In genomic region chr17:31490019-31490383, GRCh38 we compare ENCODE assay signal across 11 cellular contexts.
DNase-seq lines count a peak whose midpoint lies in the region; ATAC-seq and TF ChIP-seq lines count a peak whose summit lies in the region.
"Had no signal": no experiment of that assay in that cellular context is flagged by ENCODE, and none has a peak within 500 bp of the region (broad histone marks: within the 10 kb centered on the region; RNA-seq: fewer than 3 reads in every experiment).

No MANE protein-coding gene starts in this region.

- TF ChIP-seq CTCF in 22Rv1 (IDR thresholded peaks at IDR 0.05) (no peak), HCT116 (IDR thresholded peaks at IDR 0.05 in 2 of 3, conservative IDR thresholded peaks at IDR 0.05 in 1 of 3; ENCODE audit: borderline replicate concordance in 1 of 3, insufficient read depth in 1 of 3, low read depth in 2 of 3, low read length in 2 of 3) (no peak)

- no peaks in the 10 kb centered on the region for H3K27me3 Mint-ChIP-seq in activated naive CD8-positive, alpha-beta T cell treated with anti-CD3 and anti-CD28 coated beads, Interleukin-2, amount 50 U/mL, for 24 hours

- no peak overlapping the region for H2AFZ ChIP-seq in HCT116 (ENCODE audit: low read depth, low read length, poor library complexity, severe bottlenecking)

- no peak for TF ChIP-seq POLR2A in HCT116 (IDR thresholded peaks at IDR 0.05; ENCODE audit: borderline replicate concordance, extremely low read depth, insufficient read depth, insufficient read length)

- H3K36me3 ChIP-seq in HCT116 (ENCODE audit: control insufficient read depth in 1 of 2, insufficient read depth in 2 of 2, low read length in 2 of 2), result no peaks in the 10 kb centered on the region
- no peaks in the 10 kb centered on the region for H3K36me3 ChIP-seq in muscle layer of duodenum (ENCODE audit: control insufficient read depth in 1 of 2, insufficient read depth in 2 of 2, low read length in 2 of 2)
- no peaks in the 10 kb centered on the region for H3K36me3 ChIP-seq in HAP-1 (replicated peaks)
- H3K36me3 ChIP-seq: BE2C had no signal

- H3K9me2 ChIP-seq in HCT116 (ENCODE audit: insufficient read depth), result no peaks in the 10 kb centered on the region

- H3K27ac ChIP-seq in 22Rv1, result peak overlapping the region; percentile 79
- no peak overlapping the region for H3K27ac ChIP-seq in HCT116 (ENCODE audit: low read depth, low read length)
- H3K27ac ChIP-seq in muscle layer of duodenum (ENCODE audit: low read length), result peak overlapping the region; percentile 39
- H3K27ac ChIP-seq: epithelial cell of prostate had no signal

- H3K9me3 Mint-ChIP-seq in activated naive CD8-positive, alpha-beta T cell treated with anti-CD3 and anti-CD28 coated beads, Interleukin-2, amount 50 U/mL, for 24 hours, result no peaks in the 10 kb centered on the region

- H3K4me1 ChIP-seq in HCT116 (ENCODE audit: control insufficient read depth in 1 of 2, insufficient read depth in 2 of 2, low read length in 2 of 2) (peaks cover 28 to 52% of the 10 kb centered on the region in 2 experiments), muscle layer of duodenum (ENCODE audit: control insufficient read depth in 1 of 2, insufficient read depth in 2 of 2, low read length in 2 of 2) (peaks cover 11 to 13% of the 10 kb centered on the region in 2 donors), HAP-1 (peaks cover 3% of the 10 kb centered on the region; the same call in 1 of the 2 replicates)
- H3K4me1 ChIP-seq: BE2C had no signal

- no TSS peak for BruUV-seq in HCT116 (replicated peaks; lab: Mats Ljungman, UMichigan)

- no peak for TF ChIP-seq RAD21 in HCT116 (IDR thresholded peaks at IDR 0.05; ENCODE audit: low read depth)

- H3K36me3 Mint-ChIP-seq in activated naive CD8-positive, alpha-beta T cell treated with anti-CD3 and anti-CD28 coated beads, Interleukin-2, amount 50 U/mL, for 24 hours (ENCODE audit: low read depth), result no peaks in the 10 kb centered on the region

- RAD21 ChIA-PET in HCT116 (lab: Charles Lee; ENCODE audit: low non-redundant PET in 1 of 2, low total read pairs in 2 of 2, uncharacterized antibody in 2 of 2, unreplicated experiment in 2 of 2), result interaction anchor here (1.2 kb wide), 2 partner anchors 27 to 33 kb away, joined by 3 to 4 read pairs; no protein-coding TSS in a partner anchor

- intact Hi-C loops in HCT116 (cut with micrococcal nuclease), result no loop called here

- peak overlapping the region; percentile 81 for H3K4me3 Mint-ChIP-seq in activated naive CD8-positive, alpha-beta T cell treated with anti-CD3 and anti-CD28 coated beads, Interleukin-2, amount 50 U/mL, for 24 hours

- H3K9me3 ChIP-seq in HCT116 (ENCODE audit: control insufficient read depth in 1 of 2, insufficient read depth in 1 of 2, low read depth in 1 of 2, low read length in 2 of 2) (no peaks in the 10 kb centered on the region), muscle layer of duodenum (ENCODE audit: control insufficient read depth in 1 of 2, low read length in 2 of 2) (no peaks in the 10 kb centered on the region), HAP-1 (no peaks in the 10 kb centered on the region)
- H3K9me3 ChIP-seq: BE2C had no signal

- H3K4me2 ChIP-seq in HCT116 (ENCODE audit: low read length), result peak overlapping the region; percentile 99

- H3K4me3 ChIP-seq in HCT116 (replicated peaks in 1 of 2; ENCODE audit: low read depth in 1 of 2, low read length in 2 of 2) (peak overlapping the region; percentile 11 to 85; a peak in 3 of 4 replicates), muscle layer of duodenum (ENCODE audit: low read depth in 1 of 2, low read length in 2 of 2) (peak overlapping the region in 1 of 2 donors; percentile 55), HAP-1 (no peak overlapping the region)

- H3K27me3 ChIP-seq in HCT116 (ENCODE audit: insufficient read depth, low read length), result no peaks in the 10 kb centered on the region
- no peaks in the 10 kb centered on the region for H3K27me3 ChIP-seq in muscle layer of duodenum (ENCODE audit: low read depth, low read length)
- H3K27me3 ChIP-seq in HAP-1 (ENCODE audit: low read depth), result no peaks in the 10 kb centered on the region

- peaks cover 3% of the 10 kb centered on the region; the same call in 1 of the 2 replicates for H3K79me2 ChIP-seq in HCT116 (ENCODE audit: insufficient read depth, low read length)

- no peak overlapping the region for H3K9ac ChIP-seq in HCT116 (ENCODE audit: low read length)

- ATAC-seq in HCT116 (no peak), GM19467 (IDR thresholded peaks at IDR 0.05; ENCODE audit: unreplicated experiment) (no peak)
- ATAC-seq in activated naive CD8-positive, alpha-beta T cell treated with anti-CD3 and anti-CD28 coated beads, Interleukin-2, amount 50 U/mL, for 24 hours, result no peak

- H3K4me1 Mint-ChIP-seq in activated naive CD8-positive, alpha-beta T cell treated with anti-CD3 and anti-CD28 coated beads, Interleukin-2, amount 50 U/mL, for 24 hours, result peaks cover 70% of the 10 kb centered on the region

- POLR2A ChIA-PET in HCT116 (lab: Charles Lee), result no interaction called here

- H3K27ac Mint-ChIP-seq in activated naive CD8-positive, alpha-beta T cell treated with anti-CD3 and anti-CD28 coated beads, Interleukin-2, amount 50 U/mL, for 24 hours, result peak overlapping the region; percentile 22

- H4K20me1 ChIP-seq in HCT116 (ENCODE audit: insufficient read depth), result no peaks in the 10 kb centered on the region

- in situ Hi-C loops in HAP-1 (cut with MboI; ENCODE audit: low sequenced_read_pairs), result no loop called here

- CTCF ChIA-PET in HCT116 (lab: Charles Lee), result interaction anchor here (1.2 kb wide), 1 partner anchor 44 kb away, joined by 5 read pairs; no protein-coding TSS in a partner anchor

- DNase-seq in HCT116 (ENCODE audit: low read depth, low spot score) (no peak), pons (ENCODE audit: low spot score) (no peak), OCI-M2 (lab: John Stamatoyannopoulos, UW; ENCODE audit: unreplicated experiment) (no peak), HAP-1 (ENCODE audit: low spot score in 2 of 2) (no peak)
- no peak for DNase-seq in activated naive CD8-positive, alpha-beta T cell treated with anti-CD3 and anti-CD28 coated beads, Interleukin-2, amount 50 U/mL, for 24 hours
- DNase-seq: BE2C, SIG-M5 had no signal

TF ChIP-seq in HCT116, 20 proteins besides CTCF, POLR2A, EP300 and RAD21:
- no peak for TF ChIP-seq SRF (IDR thresholded peaks at IDR 0.05; ENCODE audit: low read depth)
- no peak for TF ChIP-seq FOSL1 (IDR thresholded peaks at IDR 0.05; ENCODE audit: low read depth)
- no peak for TF ChIP-seq ZFX (IDR thresholded peaks at IDR 0.05)
- no peak for TF ChIP-seq CEBPB (IDR thresholded peaks at IDR 0.05; ENCODE audit: low read depth)
- TF ChIP-seq EZH2 (IDR thresholded peaks at IDR 0.05), result no peak
- no peak for TF ChIP-seq MAX (IDR thresholded peaks at IDR 0.05)
- no peak for TF ChIP-seq TCF7L2 (IDR thresholded peaks at IDR 0.05; ENCODE audit: borderline replicate concordance, extremely low read depth, insufficient read depth, insufficient read length)
- no peak for TF ChIP-seq ZNF274 (IDR thresholded peaks at IDR 0.05; ENCODE audit: low read depth, low read length)
- no peak for TF ChIP-seq JUND (IDR thresholded peaks at IDR 0.05)
- no peak for TF ChIP-seq YY1 (IDR thresholded peaks at IDR 0.05; ENCODE audit: extremely low read depth, insufficient replicate concordance, low read depth, low read length)
- no peak for TF ChIP-seq ZBTB33 (IDR thresholded peaks at IDR 0.05; ENCODE audit: extremely low read depth, insufficient replicate concordance, low read length)
